In genomic region chr14:87076146-87076545, GRCh38 we compare ENCODE assay signal across 15 cellular contexts.
DNase-seq lines count a peak whose midpoint lies in the region; ATAC-seq and TF ChIP-seq lines count a peak whose summit lies in the region.
"Had no signal": no experiment of that assay in that cellular context is flagged by ENCODE, and none has a peak within 500 bp of the region (broad histone marks: within the 10 kb centered on the region; RNA-seq: fewer than 3 reads in every experiment).

No MANE protein-coding gene starts in this region.

- H3K9me3 ChIP-seq in SJCRH30 (replicated peaks): no peaks in the 10 kb centered on the region
- H3K9me3 ChIP-seq: BLaER1, Caco-2 had no signal

- H2AFZ ChIP-seq in GM23338: no peak overlapping the region
- H2AFZ ChIP-seq: GM23248 had no signal

- H3K27ac Mint-ChIP-seq in GM23338: no peak overlapping the region
- H3K27ac Mint-ChIP-seq: CD8-positive, alpha-beta memory T cell; H9 had no signal

- H3K4me1 Mint-ChIP-seq in GM23338: peaks cover 21% of the 10 kb centered on the region
- H3K4me1 Mint-ChIP-seq: CD8-positive, alpha-beta memory T cell had no signal

- H3K27ac ChIP-seq in GM23338 (ENCODE audit: low read depth) (no peak overlapping the region), SJCRH30 (peak overlapping the region; percentile 54)
- H3K27ac ChIP-seq: BLaER1, GM23248 had no signal

- H3K4me1 ChIP-seq in GM23338 (ENCODE audit: insufficient read depth) (peaks cover 17% of the 10 kb centered on the region; the same call in 1 of the 2 replicates), SJCRH30 (peaks cover 22% of the 10 kb centered on the region)
- H3K4me1 ChIP-seq: BLaER1, Caco-2 had no signal

- H3F3A ChIP-seq in GM23338 (replicated peaks; ENCODE audit: low read depth): no peaks in the 10 kb centered on the region

- no peaks in the 10 kb centered on the region for H3K9me3 Mint-ChIP-seq in GM23338
- H3K9me3 Mint-ChIP-seq: H9 had no signal

- H3K36me3 Mint-ChIP-seq in GM23338 (ENCODE audit: low read depth): no peaks in the 10 kb centered on the region
- H3K36me3 Mint-ChIP-seq: CD8-positive, alpha-beta memory T cell had no signal

- no peak for ATAC-seq in GM23338
- ATAC-seq in GM21360 (IDR thresholded peaks at IDR 0.05; ENCODE audit: unreplicated experiment): no peak
- ATAC-seq: HepG2 had no signal

- no peaks in the 10 kb centered on the region for H3K27me3 ChIP-seq in GM23338 (ENCODE audit: insufficient read depth)
- no peaks in the 10 kb centered on the region for H3K27me3 ChIP-seq in SJCRH30
- H3K27me3 ChIP-seq: BLaER1 had no signal

- no peak overlapping the region for H3K4me3 Mint-ChIP-seq in GM23338
- H3K4me3 Mint-ChIP-seq: CD8-positive, alpha-beta memory T cell; H9 had no signal

- TF ChIP-seq CTCF in GM23338 (conservative IDR thresholded peaks at IDR 0.05; ENCODE audit: low read depth in 2 of 2): no peak

- H3K4me3 ChIP-seq in GM23338 (no peak overlapping the region), SJCRH30 (no peak overlapping the region)
- H3K4me3 ChIP-seq: BLaER1, GM23248 had no signal

- H3K9me2 ChIP-seq in GM23338 (ENCODE audit: insufficient read depth): 0 out of 2 replicates have a peak, but pooled peaks cover 4% of the 10 kb centered on the region

- no peaks in the 10 kb centered on the region for H4K20me1 ChIP-seq in GM23338 (replicated peaks; ENCODE audit: insufficient read depth)
- H4K20me1 ChIP-seq: BLaER1 had no signal

- no peak overlapping the region for H3K4me2 ChIP-seq in GM23338
- H3K4me2 ChIP-seq: BLaER1 had no signal

- no peaks in the 10 kb centered on the region for H3K36me3 ChIP-seq in GM23338 (ENCODE audit: insufficient read depth)
- H3K36me3 ChIP-seq in SJCRH30: no peaks in the 10 kb centered on the region
- H3K36me3 ChIP-seq: BLaER1 had no signal

- no peaks in the 10 kb centered on the region for H3K79me2 ChIP-seq in GM23338 (replicated peaks; ENCODE audit: insufficient read depth)

- DNase-seq in GM23338 (ENCODE audit: low spot score) (peak; percentile 20), SJCRH30 (peak in 1 of 2 experiments; percentile 16), glomerular visceral epithelial cell (ENCODE audit: extremely low spot score) (peak; percentile 15), renal cortical epithelial cell (ENCODE audit: low read depth) (peak; percentile 41), NCI-H2227 treated with DMSO at 0.1 percent for 48 hours (lab: John Stamatoyannopoulos, UW) (no peak), superior temporal gyrus (ENCODE audit: extremely low spot score) (no peak)
- DNase-seq: 8988T; AML-193; Caco-2; CD8-positive, alpha-beta memory T cell; GM23248; H9 had no signal

- H3K27me3 Mint-ChIP-seq in GM23338 (ENCODE audit: insufficient read depth, low read depth, poor library complexity): no peaks in the 10 kb centered on the region

TF ChIP-seq in GM23338, 12 proteins besides CTCF, POLR2A, EP300 and RAD21 (continues in another document):
- TF ChIP-seq EZH2phosphoT487 (IDR thresholded peaks at IDR 0.05; ENCODE audit: unreplicated experiment) (no peak), CREB1 (CRISPR knock-in tag; IDR thresholded peaks at IDR 0.05; ENCODE audit: low read depth) (no peak), ZNF331 (CRISPR knock-in tag; IDR thresholded peaks at IDR 0.05; ENCODE audit: low read depth) (no peak), ETS1 (IDR thresholded peaks at IDR 0.05) (no peak), EZH2 (IDR thresholded peaks at IDR 0.05; ENCODE audit: low read depth, unreplicated experiment) (no peak), NANOG (IDR thresholded peaks at IDR 0.05; ENCODE audit: borderline replicate concordance) (no peak)
- TF ChIP-seq, protein P1, sequence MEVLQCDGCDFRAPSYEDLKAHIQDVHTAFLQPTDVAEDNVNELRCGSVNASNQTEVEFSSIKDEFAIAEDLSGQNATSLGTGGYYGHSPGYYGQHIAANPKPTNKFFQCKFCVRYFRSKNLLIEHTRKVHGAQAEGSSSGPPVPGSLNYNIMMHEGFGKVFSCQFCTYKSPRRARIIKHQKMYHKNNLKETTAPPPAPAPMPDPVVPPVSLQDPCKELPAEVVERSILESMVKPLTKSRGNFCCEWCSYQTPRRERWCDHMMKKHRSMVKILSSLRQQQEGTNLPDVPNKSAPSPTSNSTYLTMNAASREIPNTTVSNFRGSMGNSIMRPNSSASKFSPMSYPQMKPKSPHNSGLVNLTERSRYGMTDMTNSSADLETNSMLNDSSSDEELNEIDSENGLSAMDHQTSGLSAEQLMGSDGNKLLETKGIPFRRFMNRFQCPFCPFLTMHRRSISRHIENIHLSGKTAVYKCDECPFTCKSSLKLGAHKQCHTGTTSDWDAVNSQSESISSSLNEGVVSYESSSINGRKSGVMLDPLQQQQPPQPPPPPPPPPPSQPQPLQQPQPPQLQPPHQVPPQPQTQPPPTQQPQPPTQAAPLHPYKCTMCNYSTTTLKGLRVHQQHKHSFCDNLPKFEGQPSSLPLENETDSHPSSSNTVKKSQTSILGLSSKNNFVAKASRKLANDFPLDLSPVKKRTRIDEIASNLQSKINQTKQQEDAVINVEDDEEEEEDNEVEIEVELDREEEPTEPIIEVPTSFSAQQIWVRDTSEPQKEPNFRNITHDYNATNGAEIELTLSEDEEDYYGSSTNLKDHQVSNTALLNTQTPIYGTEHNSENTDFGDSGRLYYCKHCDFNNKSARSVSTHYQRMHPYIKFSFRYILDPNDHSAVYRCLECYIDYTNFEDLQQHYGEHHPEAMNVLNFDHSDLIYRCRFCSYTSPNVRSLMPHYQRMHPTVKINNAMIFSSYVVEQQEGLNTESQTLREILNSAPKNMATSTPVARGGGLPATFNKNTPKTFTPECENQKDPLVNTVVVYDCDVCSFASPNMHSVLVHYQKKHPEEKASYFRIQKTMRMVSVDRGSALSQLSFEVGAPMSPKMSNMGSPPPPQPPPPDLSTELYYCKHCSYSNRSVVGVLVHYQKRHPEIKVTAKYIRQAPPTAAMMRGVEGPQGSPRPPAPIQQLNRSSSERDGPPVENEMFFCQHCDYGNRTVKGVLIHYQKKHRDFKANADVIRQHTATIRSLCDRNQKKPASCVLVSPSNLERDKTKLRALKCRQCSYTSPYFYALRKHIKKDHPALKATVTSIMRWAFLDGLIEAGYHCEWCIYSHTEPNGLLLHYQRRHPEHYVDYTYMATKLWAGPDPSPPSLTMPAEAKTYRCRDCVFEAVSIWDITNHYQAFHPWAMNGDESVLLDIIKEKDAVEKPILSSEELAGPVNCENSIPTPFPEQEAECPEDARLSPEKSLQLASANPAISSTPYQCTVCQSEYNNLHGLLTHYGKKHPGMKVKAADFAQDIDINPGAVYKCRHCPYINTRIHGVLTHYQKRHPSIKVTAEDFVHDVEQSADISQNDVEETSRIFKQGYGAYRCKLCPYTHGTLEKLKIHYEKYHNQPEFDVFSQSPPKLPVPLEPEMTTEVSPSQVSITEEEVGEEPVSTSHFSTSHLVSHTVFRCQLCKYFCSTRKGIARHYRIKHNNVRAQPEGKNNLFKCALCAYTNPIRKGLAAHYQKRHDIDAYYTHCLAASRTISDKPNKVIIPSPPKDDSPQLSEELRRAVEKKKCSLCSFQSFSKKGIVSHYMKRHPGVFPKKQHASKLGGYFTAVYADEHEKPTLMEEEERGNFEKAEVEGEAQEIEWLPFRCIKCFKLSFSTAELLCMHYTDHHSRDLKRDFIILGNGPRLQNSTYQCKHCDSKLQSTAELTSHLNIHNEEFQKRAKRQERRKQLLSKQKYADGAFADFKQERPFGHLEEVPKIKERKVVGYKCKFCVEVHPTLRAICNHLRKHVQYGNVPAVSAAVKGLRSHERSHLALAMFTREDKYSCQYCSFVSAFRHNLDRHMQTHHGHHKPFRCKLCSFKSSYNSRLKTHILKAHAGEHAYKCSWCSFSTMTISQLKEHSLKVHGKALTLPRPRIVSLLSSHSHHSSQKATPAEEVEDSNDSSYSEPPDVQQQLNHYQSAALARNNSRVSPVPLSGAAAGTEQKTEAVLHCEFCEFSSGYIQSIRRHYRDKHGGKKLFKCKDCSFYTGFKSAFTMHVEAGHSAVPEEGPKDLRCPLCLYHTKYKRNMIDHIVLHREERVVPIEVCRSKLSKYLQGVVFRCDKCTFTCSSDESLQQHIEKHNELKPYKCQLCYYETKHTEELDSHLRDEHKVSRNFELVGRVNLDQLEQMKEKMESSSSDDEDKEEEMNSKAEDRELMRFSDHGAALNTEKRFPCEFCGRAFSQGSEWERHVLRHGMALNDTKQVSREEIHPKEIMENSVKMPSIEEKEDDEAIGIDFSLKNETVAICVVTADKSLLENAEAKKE (CRISPR knock-in tag; IDR thresholded peaks at IDR 0.05): no peak
- TF ChIP-seq, protein P2, sequence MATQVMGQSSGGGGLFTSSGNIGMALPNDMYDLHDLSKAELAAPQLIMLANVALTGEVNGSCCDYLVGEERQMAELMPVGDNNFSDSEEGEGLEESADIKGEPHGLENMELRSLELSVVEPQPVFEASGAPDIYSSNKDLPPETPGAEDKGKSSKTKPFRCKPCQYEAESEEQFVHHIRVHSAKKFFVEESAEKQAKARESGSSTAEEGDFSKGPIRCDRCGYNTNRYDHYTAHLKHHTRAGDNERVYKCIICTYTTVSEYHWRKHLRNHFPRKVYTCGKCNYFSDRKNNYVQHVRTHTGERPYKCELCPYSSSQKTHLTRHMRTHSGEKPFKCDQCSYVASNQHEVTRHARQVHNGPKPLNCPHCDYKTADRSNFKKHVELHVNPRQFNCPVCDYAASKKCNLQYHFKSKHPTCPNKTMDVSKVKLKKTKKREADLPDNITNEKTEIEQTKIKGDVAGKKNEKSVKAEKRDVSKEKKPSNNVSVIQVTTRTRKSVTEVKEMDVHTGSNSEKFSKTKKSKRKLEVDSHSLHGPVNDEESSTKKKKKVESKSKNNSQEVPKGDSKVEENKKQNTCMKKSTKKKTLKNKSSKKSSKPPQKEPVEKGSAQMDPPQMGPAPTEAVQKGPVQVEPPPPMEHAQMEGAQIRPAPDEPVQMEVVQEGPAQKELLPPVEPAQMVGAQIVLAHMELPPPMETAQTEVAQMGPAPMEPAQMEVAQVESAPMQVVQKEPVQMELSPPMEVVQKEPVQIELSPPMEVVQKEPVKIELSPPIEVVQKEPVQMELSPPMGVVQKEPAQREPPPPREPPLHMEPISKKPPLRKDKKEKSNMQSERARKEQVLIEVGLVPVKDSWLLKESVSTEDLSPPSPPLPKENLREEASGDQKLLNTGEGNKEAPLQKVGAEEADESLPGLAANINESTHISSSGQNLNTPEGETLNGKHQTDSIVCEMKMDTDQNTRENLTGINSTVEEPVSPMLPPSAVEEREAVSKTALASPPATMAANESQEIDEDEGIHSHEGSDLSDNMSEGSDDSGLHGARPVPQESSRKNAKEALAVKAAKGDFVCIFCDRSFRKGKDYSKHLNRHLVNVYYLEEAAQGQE (IDR thresholded peaks at IDR 0.05; ENCODE audit: unreplicated experiment): no peak

Comparison
In these comparisons a context has a peak if more than half of its experiments do, and no peak if none do; other contexts are left out.
1. DNase-seq: peak in GM23338 (single experiment), glomerular visceral epithelial cell (single experiment) and renal cortical epithelial cell (single experiment); none in NCI-H2227 treated with DMSO at 0.1 percent for 48 hours (single experiment) and superior temporal gyrus (single experiment).